ENCODE assay signal across 10 cellular contexts in genomic region chr12:6374028-6374780, GRCh38. TPM values are rescaled to one million over a fixed set of nuclear protein-coding genes. Genes with fewer than 3 reads are reported as not detected.
DNase-seq lines count a peak whose midpoint lies in the region; ATAC-seq and TF ChIP-seq lines count a peak whose summit lies in the region.
"Had no signal": no experiment of that assay in that cellular context is flagged by ENCODE, and none has a peak within 500 bp of the region (broad histone marks: within the 10 kb centered on the region; RNA-seq: fewer than 3 reads in every experiment).

No MANE protein-coding gene starts in this region.

- H2BK20ac ChIP-seq in IMR-90 (ENCODE audit: low read depth, low read length): peak overlapping the region; percentile 54

- in situ Hi-C loops in IMR-90 (cut with MboI; ENCODE audit: low sequenced_read_pairs): loop anchor here (5.0 kb wide), 1 partner anchor 37 kb away; no protein-coding TSS in a partner anchor
- in situ Hi-C loops in transverse colon (cut with MboI; ENCODE audit: low pct_ligation_motif_present in 1 of 4, low pct_unique_long_range_greater_than_20kb in 1 of 4, low sequenced_read_pairs in 3 of 4): no loop called here

- H2BK120ac ChIP-seq in IMR-90 (ENCODE audit: low read depth, low read length): peak overlapping the region; percentile 94; the same call in 1 of the 2 replicates

- no peaks in the 10 kb centered on the region for H4K20me1 ChIP-seq in IMR-90 (ENCODE audit: insufficient read depth, low read length)

- H3K23ac ChIP-seq in IMR-90 (ENCODE audit: low read depth, low read length): no peak overlapping the region

- H3K56ac ChIP-seq in IMR-90 (ENCODE audit: extremely low read depth, insufficient read depth, low read length): no peak overlapping the region

- POLR2A ChIA-PET in IMR-90 (lab: Charles Lee; ENCODE audit: unreplicated experiment): no interaction called here

- no peak overlapping the region for H3K4me2 ChIP-seq in IMR-90 (ENCODE audit: low read depth, low read length)

- no peak overlapping the region for H4K5ac ChIP-seq in IMR-90 (ENCODE audit: low read depth, low read length)

- no peak overlapping the region for H2BK5ac ChIP-seq in IMR-90 (ENCODE audit: low read depth, low read length, poor library complexity, severe bottlenecking)

- H3K27me3 ChIP-seq in IMR-90 (ENCODE audit: control insufficient read depth, insufficient read depth, low read length) (no peaks in the 10 kb centered on the region), colonic mucosa (no peaks in the 10 kb centered on the region), lung (ENCODE audit: control insufficient read depth, insufficient read depth) (no peaks in the 10 kb centered on the region), transverse colon (no peaks in the 10 kb centered on the region)
- no peaks in the 10 kb centered on the region for H3K27me3 ChIP-seq in effector memory CD4-positive, alpha-beta T cell (replicated peaks; ENCODE audit: control insufficient read depth, insufficient read depth, low read length, poor library complexity, severe bottlenecking)

- H2AK9ac ChIP-seq in IMR-90 (replicated peaks; ENCODE audit: low read depth, low read length, poor library complexity): peak overlapping the region; percentile 55

- H3K27ac ChIP-seq in IMR-90 (ENCODE audit: insufficient read depth, low read length) (no peak overlapping the region), colonic mucosa (peak overlapping the region; percentile 91), lung (ENCODE audit: low read depth in 1 of 2, low read length in 1 of 2) (peak overlapping the region in 1 of 2 donors; percentile 89), transverse colon (peak overlapping the region; percentile 87 to 93 (median 89))
- H3K27ac ChIP-seq in effector memory CD4-positive, alpha-beta T cell (ENCODE audit: insufficient read depth, low read length, poor library complexity, severe bottlenecking): no peak overlapping the region
- H3K27ac ChIP-seq: psoas muscle had no signal

- CTCF ChIA-PET in IMR-90 (lab: Yijun Ruan, JAX): interaction anchor here (0.6 to 1.8 kb wide), 2 partner anchors 39 to 282 kb away, joined by 3 to 5 read pairs; no protein-coding TSS in a partner anchor

- H2AK5ac ChIP-seq in IMR-90 (ENCODE audit: low read depth, low read length): peak overlapping the region; percentile 73

- TF ChIP-seq POLR2A in IMR-90 (IDR thresholded peaks at IDR 0.05; ENCODE audit: low read depth, low read length): no peak
- no peak for TF ChIP-seq POLR2A in transverse colon (IDR thresholded peaks at IDR 0.05)

- peaks cover 20% of the 10 kb centered on the region for H3K9me1 ChIP-seq in IMR-90 (ENCODE audit: insufficient read depth, low read length)

- TF ChIP-seq EP300 in transverse colon (IDR thresholded peaks at IDR 0.05; ENCODE audit: low read depth): no peak

- no peak overlapping the region for H3K9ac ChIP-seq in IMR-90 (ENCODE audit: low read depth, low read length)
- peak overlapping the region; percentile 89 for H3K9ac ChIP-seq in colonic mucosa (ENCODE audit: low read depth in 2 of 2, low read length in 2 of 2)

- H3K14ac ChIP-seq in IMR-90 (replicated peaks; ENCODE audit: low read depth, low read length): no peak overlapping the region

- ATAC-seq in IMR-90 (ENCODE audit: low read depth): no peak
- ATAC-seq in lung (ENCODE audit: insufficient read depth, low FRiP score): no peak
- no peak for ATAC-seq in omental fat pad (ENCODE audit: low FRiP score)
- ATAC-seq: psoas muscle had no signal

- H3K4me3 ChIP-seq in IMR-90 (ENCODE audit: insufficient read depth, low read depth, low read length) (no peak overlapping the region), colonic mucosa (peak overlapping the region; percentile 34), lung (peak overlapping the region; percentile 9), transverse colon (peak overlapping the region; percentile 3 to 49 (median 36))
- no peak overlapping the region for H3K4me3 ChIP-seq in effector memory CD4-positive, alpha-beta T cell (ENCODE audit: insufficient read depth, low read depth, low read length, poor library complexity, severe bottlenecking)
- H3K4me3 ChIP-seq: psoas muscle had no signal

- H3K36me3 ChIP-seq in IMR-90 (ENCODE audit: control insufficient read depth, insufficient read depth, low read length) (no peaks in the 10 kb centered on the region), colonic mucosa (no peaks in the 10 kb centered on the region), lung (ENCODE audit: control insufficient read depth in 2 of 2, insufficient read depth in 2 of 2, low read length in 2 of 2) (no peaks in the 10 kb centered on the region), transverse colon (no peaks in the 10 kb centered on the region)
- no peaks in the 10 kb centered on the region for H3K36me3 ChIP-seq in effector memory CD4-positive, alpha-beta T cell (ENCODE audit: control insufficient read depth, insufficient read depth, low read length)

- H3K79me1 ChIP-seq in IMR-90 (ENCODE audit: low read depth in 1 of 2, low read length in 2 of 2): no peaks in the 10 kb centered on the region; a peak in 1 of 4 replicates

- H3K4ac ChIP-seq in IMR-90 (ENCODE audit: low read depth, low read length): peak overlapping the region; percentile 43; the same call in 1 of the 2 replicates

- no peak overlapping the region for H3K18ac ChIP-seq in IMR-90 (ENCODE audit: low read depth, low read length)

- peak overlapping the region; percentile 24 for H2AFZ ChIP-seq in IMR-90 (replicated peaks; ENCODE audit: low read length, poor library complexity)

- WGBS in IMR-90 (ENCODE audit: extremely low coverage in 2 of 2, insufficient read length in 1 of 2), 2 experiments: 86% methylated on average over 6 of the region's 24 CpGs; no CpG with 5 or more reads in 1 of the 2 experiments
- WGBS in lung, 2 donors: 74 to 85% methylated on average over 24 of the region's 24 CpGs
- 57% methylated on average over 24 of the region's 24 CpGs; no CpG with 5 or more reads in 1 of the 2 donors for WGBS in transverse colon (ENCODE audit: low coverage in 1 of 2), 2 donors

- no peak for TF ChIP-seq RAD21 in IMR-90 (IDR thresholded peaks at IDR 0.05; ENCODE audit: low read length)

- DNase-seq in IMR-90 (no peak), colonic mucosa (no peak), lung (ENCODE audit: low spot score) (no peak), transverse colon (peak; percentile 16), omental fat pad (ENCODE audit: low spot score) (no peak), NCI-H82 (lab: John Stamatoyannopoulos, UW) (no peak)
- no peak for DNase-seq in effector memory CD4-positive, alpha-beta T cell
- DNase-seq: activated T-cell treated with anti-CD3 and anti-CD28 coated beads for 4 hours, psoas muscle, SHP77 treated with DMSO at 0.1 percent for 48 hours had no signal

- intact Hi-C loops in IMR-90 (cut with micrococcal nuclease): no loop called here
- intact Hi-C loops in colonic mucosa (cut with DNase I): loop anchor here (5.0 kb wide), 1 partner anchor 37 kb away; no protein-coding TSS in a partner anchor
- intact Hi-C loops in transverse colon (cut with DNase I; ENCODE audit: low total_unique reads): no loop called here

- no peak overlapping the region for H2BK15ac ChIP-seq in IMR-90 (ENCODE audit: low read depth, low read length)

- TF ChIP-seq CTCF in IMR-90 (conservative IDR thresholded peaks at IDR 0.05; ENCODE audit: low read depth, low read length) (no peak), colonic mucosa (IDR thresholded peaks at IDR 0.05) (no peak), lung (IDR thresholded peaks at IDR 0.05; ENCODE audit: control extremely low read depth, extremely low read depth) (no peak), transverse colon (IDR thresholded peaks at IDR 0.05) (no peak), omental fat pad (IDR thresholded peaks at IDR 0.05) (no peak)

- H4K91ac ChIP-seq in IMR-90 (ENCODE audit: insufficient read depth, low read depth, low read length): peak overlapping the region; percentile 40

- H3K9me3 ChIP-seq in IMR-90 (ENCODE audit: control insufficient read depth, insufficient read depth, low read length) (no peaks in the 10 kb centered on the region), colonic mucosa (no peaks in the 10 kb centered on the region), lung (ENCODE audit: control insufficient read depth in 2 of 2, insufficient read depth in 1 of 2, low read length in 1 of 2) (no peaks in the 10 kb centered on the region), transverse colon (no peaks in the 10 kb centered on the region)
- H3K9me3 ChIP-seq in effector memory CD4-positive, alpha-beta T cell (ENCODE audit: control insufficient read depth, low read length): no peaks in the 10 kb centered on the region
- H3K9me3 ChIP-seq: psoas muscle had no signal

- dilution Hi-C loops in IMR-90 (cut with HindIII; ENCODE audit: low sequenced_read_pairs, unreplicated experiment): no loop called here

- no peak overlapping the region for H4K8ac ChIP-seq in IMR-90 (ENCODE audit: low read depth in 2 of 2, low read length in 2 of 2)

- H3K4me1 ChIP-seq in IMR-90 (ENCODE audit: control insufficient read depth, insufficient read depth, low read length): peaks cover 33% of the 10 kb centered on the region
- H3K4me1 ChIP-seq in colonic mucosa: peaks cover 16% of the 10 kb centered on the region
- peaks cover 0 to 20% of the 10 kb centered on the region in 2 donors for H3K4me1 ChIP-seq in lung (ENCODE audit: control insufficient read depth in 2 of 2, insufficient read depth in 2 of 2, low read length in 2 of 2)
- peaks cover 39 to 77% (median 58%) of the 10 kb centered on the region in 4 donors for H3K4me1 ChIP-seq in transverse colon
- H3K4me1 ChIP-seq in effector memory CD4-positive, alpha-beta T cell (ENCODE audit: control insufficient read depth, insufficient read depth, low read length, poor library complexity, severe bottlenecking): peaks cover 19% of the 10 kb centered on the region

- no TSS peak for BruUV-seq in IMR-90 (replicated peaks; lab: Mats Ljungman, UMichigan)

RNA-seq across cellular contexts. Expression of gene SCNN1A, which starts 1.2 kb away (rescaled TPM):
- not detected in 2 replicates for total RNA-seq in IMR-90 (2012; rRNA removed)
- polyA plus RNA-seq in IMR-90 (2012; rRNA removed): 0.24 and 0.41 TPM in 2 replicates
- 0.13 and 0.16 TPM in 2 replicates for polyA plus RNA-seq in IMR-90 (2012; cell fraction: cytosol; rRNA removed)
- polyA plus RNA-seq in IMR-90 (2012; cell fraction: nucleus; rRNA removed; ENCODE audit: low replicate concordance): 0.32 and 1.2 TPM in 2 replicates
- total RNA-seq in colonic mucosa: 100 to 1,000 TPM; 158 to 188 TPM
- 100 to 1,000 TPM; 122 to 312 TPM for total RNA-seq in lung
- 100 to 1,000 TPM in 1 of 2 donors, 10 to 100 TPM in 1; 86.6 to 129 TPM for polyA plus RNA-seq in lung
- total RNA-seq in transverse colon: 100 to 1,000 TPM; 151 to 757 (median 502) TPM
- 10 to 100 TPM in 3 of 4 donors, 1 to 10 TPM in 1; 1.9 to 29.0 (median 15.7) TPM for total RNA-seq in omental fat pad

RNA-seq across cellular contexts. Expression of gene LTBR, which starts 9.8 kb away (rescaled TPM):
- 19.7 and 24.7 TPM in 2 replicates for total RNA-seq in IMR-90 (2012; rRNA removed)
- polyA plus RNA-seq in IMR-90 (2012; rRNA removed): 62.5 and 66.0 TPM in 2 replicates
- 71.8 and 82.3 TPM in 2 replicates for polyA plus RNA-seq in IMR-90 (2012; cell fraction: cytosol; rRNA removed)
- 71.5 and 142 TPM in 2 replicates for polyA plus RNA-seq in IMR-90 (2012; cell fraction: nucleus; rRNA removed; ENCODE audit: low replicate concordance)
- 100 to 1,000 TPM in 1 of 2 donors, 10 to 100 TPM in 1; 84.8 to 129 TPM for total RNA-seq in colonic mucosa
- 100 to 1,000 TPM in 1 of 2 donors, 10 to 100 TPM in 1; 52.6 to 134 TPM for total RNA-seq in lung
- 100 to 1,000 TPM; 111 to 134 TPM for polyA plus RNA-seq in lung
- total RNA-seq in transverse colon: 100 to 1,000 TPM; 148 to 367 (median 208) TPM
- total RNA-seq in omental fat pad: 100 to 1,000 TPM in 3 of 4 donors, 10 to 100 TPM in 1; 99.9 to 171 (median 142) TPM

RNA-seq across cellular contexts. Expression of gene TNFRSF1A, which starts 32.3 kb away (rescaled TPM):
- 79.6 and 86.7 TPM in 2 replicates for total RNA-seq in IMR-90 (2012; rRNA removed)
- 136 and 138 TPM in 2 replicates for polyA plus RNA-seq in IMR-90 (2012; rRNA removed)
- polyA plus RNA-seq in IMR-90 (2012; cell fraction: cytosol; rRNA removed): 105 and 167 TPM in 2 replicates
- polyA plus RNA-seq in IMR-90 (2012; cell fraction: nucleus; rRNA removed; ENCODE audit: low replicate concordance): 102 and 107 TPM in 2 replicates
- 100 to 1,000 TPM; 116 to 164 TPM for total RNA-seq in colonic mucosa
- total RNA-seq in lung: 100 to 1,000 TPM; 175 to 184 TPM
- polyA plus RNA-seq in lung: 100 to 1,000 TPM in 1 of 2 donors, 10 to 100 TPM in 1; 81.6 to 182 TPM
- 100 to 1,000 TPM; 229 to 317 (median 258) TPM for total RNA-seq in transverse colon
- total RNA-seq in omental fat pad: 100 to 1,000 TPM; 279 to 689 (median 317) TPM

Comparison
In these comparisons a context has a peak if more than half of its experiments do, and no peak if none do; other contexts are left out.
1. H3K27ac ChIP-seq: peak in colonic mucosa (single experiment) and transverse colon (4 of 4); none in IMR-90 (single experiment) and effector memory CD4-positive, alpha-beta T cell (single experiment).
2. H3K4me3 ChIP-seq: peak in colonic mucosa (single experiment), lung (single experiment) and transverse colon (4 of 4); none in IMR-90 (single experiment) and effector memory CD4-positive, alpha-beta T cell (single experiment).
3. RNA of gene SCNN1A, which starts 1.2 kb away (total RNA-seq): 151 to 757 TPM in transverse colon, 122 to 312 TPM in lung and 158 to 188 TPM in colonic mucosa; 1.9 to 29.0 TPM in omental fat pad and not detected in IMR-90; every median in the first group is over 4 times any median in the second.